ENCODE assay signal across 8 cellular contexts in genomic region chr4:185142563-185142910, GRCh38.
A peak's percentile ranks its signal among the peaks of the same experiment; 100 is the strongest.
DNase-seq lines count a peak whose midpoint lies in the region; TF ChIP-seq lines count a peak whose summit lies in the region.

No MANE protein-coding gene starts in this region.

- H3K36me3 Mint-ChIP-seq in T-helper 1 cell treated with Interleukin-12 subunit alpha and Interleukin-12 subunit beta and Interleukin-4 antibody, amounts not matched to agents 30 μg/mL and 1 μg/mL, for 36 hours (ENCODE audit: low read depth): no peaks in the 10 kb centered on the region

- H3K9ac ChIP-seq in mucosa of rectum (ENCODE audit: low read depth in 1 of 2, low read length in 2 of 2): peak overlapping the region; percentile 70 to 79

- no peaks in the 10 kb centered on the region for H3K9me3 Mint-ChIP-seq in T-helper 1 cell treated with Interleukin-12 subunit alpha and Interleukin-12 subunit beta and Interleukin-4 antibody, amounts not matched to agents 30 μg/mL and 1 μg/mL, for 36 hours

- peaks cover 0 to 2% of the 10 kb centered on the region in 2 donors for H3K27me3 ChIP-seq in mucosa of rectum (ENCODE audit: control insufficient read depth in 2 of 2, insufficient read depth in 2 of 2, low read length in 2 of 2)

- POLR2A ChIA-PET in HEK293T (lab: Yijun Ruan, JAX): interaction anchor here (0.7 to 1.9 kb wide), 19 partner anchors 8 to 425 kb away, joined by 3 to 8 read pairs (median 5); partner anchors contain the start of genes CENPU and HELT

- peak overlapping the region; percentile 95 for H3K27ac ChIP-seq in caudate nucleus (ENCODE audit: low read depth, low read length)
- peak overlapping the region; percentile 74 to 77 for H3K27ac ChIP-seq in mucosa of rectum (ENCODE audit: low read depth in 2 of 2, low read length in 2 of 2)

- no peak overlapping the region for H3K27ac Mint-ChIP-seq in T-helper 1 cell treated with Interleukin-12 subunit alpha and Interleukin-12 subunit beta and Interleukin-4 antibody, amounts not matched to agents 30 μg/mL and 1 μg/mL, for 36 hours

- CTCF ChIA-PET in HEK293T (lab: Yijun Ruan, JAX): interaction anchor here (0.8 to 2.1 kb wide), 2 partner anchors 8 to 103 kb away, joined by 3 to 17 read pairs; no protein-coding TSS in a partner anchor

- H3K4me1 Mint-ChIP-seq in T-helper 1 cell treated with Interleukin-12 subunit alpha and Interleukin-12 subunit beta and Interleukin-4 antibody, amounts not matched to agents 30 μg/mL and 1 μg/mL, for 36 hours (ENCODE audit: low read depth): peaks cover 10% of the 10 kb centered on the region

- H3K4me3 ChIP-seq in mucosa of rectum (ENCODE audit: low read length in 2 of 2): peak overlapping the region; percentile 81 to 85

- no peaks in the 10 kb centered on the region for H3K9me3 ChIP-seq in mucosa of rectum (ENCODE audit: control insufficient read depth in 2 of 2, low read length in 2 of 2)

- H3K27me3 Mint-ChIP-seq in T-helper 1 cell treated with Interleukin-12 subunit alpha and Interleukin-12 subunit beta and Interleukin-4 antibody, amounts not matched to agents 30 μg/mL and 1 μg/mL, for 36 hours (ENCODE audit: low read depth): peaks cover 81% of the 10 kb centered on the region

- DNase-seq in T-helper 1 cell: no peak
- DNase-seq in Kasumi-1 (lab: John Stamatoyannopoulos, UW): peak; percentile 44 to 57
- peak in 9 of 61 donors; percentile 45 to 70 (median 53) for DNase-seq in caudate nucleus (lab: John Stamatoyannopoulos, UW)
- DNase-seq in NCI-H187 treated with DMSO at 0.1 percent for 48 hours (lab: John Stamatoyannopoulos, UW): no peak
- DNase-seq in HEK293T (ENCODE audit: extremely low spot score): no peak
- no peak for DNase-seq in HuH-7 (ENCODE audit: low spot score)

- peak overlapping the region; percentile 84 for H3K4me3 Mint-ChIP-seq in T-helper 1 cell treated with Interleukin-12 subunit alpha and Interleukin-12 subunit beta and Interleukin-4 antibody, amounts not matched to agents 30 μg/mL and 1 μg/mL, for 36 hours

- H3K4me1 ChIP-seq in mucosa of rectum (ENCODE audit: control insufficient read depth in 2 of 2, insufficient read depth in 2 of 2, low read length in 2 of 2): peaks cover 10 to 18% of the 10 kb centered on the region in 2 donors

- peaks cover 0 to 4% of the 10 kb centered on the region in 2 donors for H3K36me3 ChIP-seq in mucosa of rectum (ENCODE audit: control insufficient read depth in 2 of 2, insufficient read depth in 2 of 2, low read length in 2 of 2)

TF ChIP-seq in HEK293T, 16 proteins besides CTCF, POLR2A, EP300 and RAD21:
- TF ChIP-seq BHLHE40 (IDR thresholded peaks at IDR 0.05; ENCODE audit: borderline replicate concordance): no peak
- TF ChIP-seq NFRKB (IDR thresholded peaks at IDR 0.05): no peak
TF ChIP-seq in HEK293T: peak in this region for 0.

Comparison
In these comparisons a context has a peak if more than half of its experiments do, and no peak if none do; other contexts are left out.
1. DNase-seq: peak in Kasumi-1 (2 of 2); none in T-helper 1 cell (0 of 5), NCI-H187 treated with DMSO at 0.1 percent for 48 hours (single experiment), HEK293T (single experiment) and HuH-7 (single experiment).